Comparison of ENCODE assay signal across 21 cellular contexts in the genomic region with DNA sequence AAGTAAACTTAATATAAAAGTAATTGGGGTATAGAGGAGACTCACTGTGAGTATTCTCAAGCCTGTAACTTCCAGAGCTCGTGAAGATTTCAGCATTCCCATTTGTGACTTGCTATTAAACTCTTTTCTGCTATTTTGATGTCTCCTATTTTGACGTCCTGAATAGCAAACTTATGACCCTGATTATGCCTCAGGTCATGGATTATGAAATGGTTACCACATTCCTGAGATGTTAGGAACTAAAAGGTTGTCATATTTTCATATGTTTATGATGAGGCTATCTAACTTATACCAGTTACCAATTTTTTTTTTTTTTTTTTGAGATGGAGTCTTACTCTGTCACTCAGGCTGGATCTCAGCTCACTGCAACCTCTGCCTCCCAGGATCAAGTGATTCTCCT.
"Had no signal": no experiment of that assay in that cellular context is flagged by ENCODE, and none has a peak within 500 bp of the region (broad histone marks: within the 10 kb centered on the region; RNA-seq: fewer than 3 reads in every experiment).

No MANE protein-coding gene starts in this region.

- H3K4me3 ChIP-seq: gastrocnemius medialis, left ventricle myocardium inferior, lung, mucosa of descending colon, spleen, thoracic aorta, uterus had no signal

- H3K27ac ChIP-seq: left ventricle myocardium inferior, spleen, thoracic aorta, uterus, WERI-Rb-1 had no signal

- DNase-seq: activated CD4-positive, alpha-beta memory T cell treated with anti-CD3 and anti-CD28 coated beads for 36 hours; activated CD4-positive, alpha-beta T cell treated with anti-CD3 and anti-CD28 coated beads, Interleukin-2, amount 10 ng/mL, durations not matched to agents 24 days and 14 days; activated CD8-positive, alpha-beta memory T cell treated with anti-CD3 and anti-CD28 coated beads, Interleukin-2, amount 50 U/mL, for 48 hours; activated naive CD8-positive, alpha-beta T cell treated with anti-CD3 and anti-CD28 coated beads, Interleukin-2, amount 50 U/mL, for 24 hours; activated T-cell treated with anti-CD3 and anti-CD28 coated beads, Interleukin-2, amount 50 U/mL, for 24 hours; effector CD8-positive, alpha-beta T cell; erythroblast; gastrocnemius medialis; glutamatergic neuron; islet precursor cell; left ventricle myocardium inferior; mucosa of descending colon; posterior cingulate gyrus; right cardiac atrium; spleen; stimulated activated CD4-positive, alpha-beta T cell treated with anti-CD3 and anti-CD28 coated beads, Interleukin-2, amount 100 ng/mL, for 48 hours; T1000; uterus; WERI-Rb-1 had no signal

- H3K27me3 ChIP-seq: gastrocnemius medialis, spleen, uterus had no signal

- H3K36me3 ChIP-seq: gastrocnemius medialis, left ventricle myocardium inferior, thoracic aorta, WERI-Rb-1 had no signal

- H3K4me1 ChIP-seq: uterus had no signal

- H3K9me3 ChIP-seq: gastrocnemius medialis, left ventricle myocardium inferior, mucosa of descending colon, spleen, thoracic aorta, uterus had no signal
